ENCODE assay signal across 8 cellular contexts in the genomic region with DNA sequence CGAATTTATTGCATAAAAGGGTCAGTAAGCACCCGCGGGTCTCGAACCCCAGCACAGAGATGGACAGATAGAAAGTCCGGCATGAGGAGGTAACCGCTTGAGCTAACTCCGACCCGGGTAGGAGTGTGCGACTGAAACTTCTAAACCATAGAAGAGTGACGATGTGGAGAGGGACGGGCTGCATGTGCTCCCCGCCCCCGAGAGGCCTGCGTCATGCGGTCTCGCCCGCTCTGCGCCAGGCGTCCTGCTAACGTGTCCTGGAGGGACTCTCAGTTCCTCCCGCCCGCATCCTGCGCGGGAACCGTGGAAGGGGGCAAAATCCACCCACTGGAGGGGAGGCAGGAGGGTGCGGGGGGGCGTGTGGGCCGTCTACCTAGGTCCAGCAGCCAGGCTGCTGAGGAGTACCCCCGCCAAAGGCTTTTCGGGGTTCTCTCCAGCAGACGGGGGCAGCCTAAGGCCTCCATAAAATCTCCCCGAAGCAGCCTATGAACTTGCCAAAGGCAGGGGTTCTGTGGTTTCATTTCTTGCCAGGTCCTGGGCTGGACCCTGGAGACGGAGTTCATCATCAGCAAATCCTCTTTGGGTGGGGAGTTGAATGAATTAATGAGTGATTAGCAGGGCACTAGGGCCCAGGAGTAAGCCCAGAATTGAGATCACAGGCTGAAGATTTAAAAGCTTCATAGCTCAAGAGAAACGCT. TPM values are rescaled to one million over a fixed set of nuclear protein-coding genes. Genes with fewer than 3 reads are reported as not detected.
DNase-seq lines count a peak whose midpoint lies in the region; ATAC-seq and TF ChIP-seq lines count a peak whose summit lies in the region.

No MANE protein-coding gene starts in this region.

- H3K4me2 ChIP-seq in mammary epithelial cell (ENCODE audit: insufficient read depth, low read depth, low read length) = peak overlapping the region; percentile 83

- no peaks in the 10 kb centered on the region for H4K20me1 ChIP-seq in mammary epithelial cell (ENCODE audit: insufficient read depth, low read length)

- no peaks in the 10 kb centered on the region for H3K36me3 Mint-ChIP-seq in MCF 10A (ENCODE audit: insufficient read depth, unreplicated experiment)

- no TSS peak for BruUV-seq in MCF 10A (replicated peaks; lab: Mats Ljungman, UMichigan)
- BruUV-seq in mammary epithelial cell (replicated peaks; lab: Mats Ljungman, UMichigan) = no TSS peak

- WGBS in mammary epithelial cell (ENCODE audit: low coverage, missing lambda C conversion rate) = 6% methylated on average over 13 of the region's 34 CpGs

- no peak for TF ChIP-seq CTCF in breast epithelium (IDR thresholded peaks at IDR 0.05)
- no peak for TF ChIP-seq CTCF in MCF 10A (IDR thresholded peaks at IDR 0.05; ENCODE audit: unreplicated experiment)
- TF ChIP-seq CTCF in mammary epithelial cell (conservative IDR thresholded peaks at IDR 0.05 in 1 of 2, IDR thresholded peaks at IDR 0.05 in 1 of 2; ENCODE audit: extremely low read depth in 1 of 2, insufficient read depth in 1 of 2, low read depth in 1 of 2, low read length in 2 of 2) = no peak

- no peaks in the 10 kb centered on the region for H3K4me1 ChIP-seq in breast epithelium
- peaks cover 11% of the 10 kb centered on the region for H3K4me1 ChIP-seq in mammary epithelial cell (ENCODE audit: insufficient read depth, low read length)

- H3K27me3 ChIP-seq in breast epithelium (no peaks in the 10 kb centered on the region), mammary epithelial cell (ENCODE audit: insufficient read depth, low read length) (no peaks in the 10 kb centered on the region)

- H3K9me3 Mint-ChIP-seq in MCF 10A (ENCODE audit: unreplicated experiment) = no peaks in the 10 kb centered on the region

- intact Hi-C loops in breast epithelium (cut with DNase I; ENCODE audit: low total_unique reads) = no loop called here
- intact Hi-C loops in MCF 10A (cut with micrococcal nuclease) = no loop called here
- intact Hi-C loops in mammary epithelial cell (cut with micrococcal nuclease) = no loop called here

- H3K27me3 Mint-ChIP-seq in MCF 10A (ENCODE audit: insufficient read depth, unreplicated experiment) = no peaks in the 10 kb centered on the region

- no peak overlapping the region for H3K27ac Mint-ChIP-seq in MCF 10A (ENCODE audit: low read depth, unreplicated experiment)

- H3K4me3 Mint-ChIP-seq in MCF 10A (ENCODE audit: unreplicated experiment) = no peak overlapping the region

- peak overlapping the region; percentile 34 to 65 (median 37) for H3K4me3 ChIP-seq in breast epithelium
- peak overlapping the region; percentile 38 to 53 (median 48) for H3K4me3 ChIP-seq in mammary epithelial cell (replicated peaks in 1 of 3; ENCODE audit: insufficient read depth in 1 of 3, low read depth in 2 of 3, low read length in 3 of 3)

- TF ChIP-seq POLR2A in breast epithelium (IDR thresholded peaks at IDR 0.05) = peak; percentile 24

- no peaks in the 10 kb centered on the region for H3K4me1 Mint-ChIP-seq in MCF 10A (ENCODE audit: insufficient read depth, unreplicated experiment)

- POLR2A ChIA-PET in MCF 10A (lab: Yijun Ruan, JAX) = interaction anchor here (1.3 to 2.4 kb wide), 3 partner anchors 52 kb away, joined by 3 to 11 read pairs (median 5); a partner anchor contains a TSS

- H2AFZ ChIP-seq in mammary epithelial cell (ENCODE audit: low read depth, low read length) = peak overlapping the region; percentile 97

- in situ Hi-C loops in mammary epithelial cell (cut with MboI; ENCODE audit: low sequenced_read_pairs in 2 of 2) = loop anchor here in 1 of 2 donors (25.0 kb wide), 1 partner anchor 518 kb away; no protein-coding TSS in a partner anchor

- DNase-seq in breast epithelium (ENCODE audit: low spot score in 2 of 2) (peak; percentile 66 to 69), MCF 10A (ENCODE audit: unreplicated experiment) (no peak), T-helper 22 cell (ENCODE audit: low read depth) (peak; percentile 39), mammary epithelial cell (peak; percentile 95), kidney glomerular epithelial cell (lab: John Stamatoyannopoulos, UW) (peak; percentile 76), superior temporal gyrus (ENCODE audit: extremely low spot score) (no peak)
- peak; percentile 41 to 56 for DNase-seq in stimulated activated CD4-positive, alpha-beta T cell treated with anti-CD3 and anti-CD28 coated beads, Interleukin-15, amount 100 ng/mL, for 48 hours (ENCODE audit: low read depth in 2 of 2)

- CTCF ChIA-PET in MCF 10A (lab: Yijun Ruan, JAX) = interaction anchor here (0.7 to 6.0 kb wide), 15 partner anchors 11 to 211 kb away, joined by 3 to 75 read pairs (median 14); no protein-coding TSS in a partner anchor
- CTCF ChIA-PET in mammary epithelial cell (lab: Charles Lee; ENCODE audit: low non-redundant PET) = no interaction called here

- H3K79me2 ChIP-seq in mammary epithelial cell (ENCODE audit: insufficient read depth, low read length) = no peaks in the 10 kb centered on the region

- H3K9ac ChIP-seq in mammary epithelial cell (ENCODE audit: insufficient read depth, low read length) = peak overlapping the region; percentile 59

- no peaks in the 10 kb centered on the region for H3K9me3 ChIP-seq in breast epithelium
- H3K9me3 ChIP-seq in mammary epithelial cell (replicated peaks; ENCODE audit: insufficient read depth, low read length) = no peaks in the 10 kb centered on the region

- no peaks in the 10 kb centered on the region for H3K36me3 ChIP-seq in breast epithelium
- no peaks in the 10 kb centered on the region for H3K36me3 ChIP-seq in mammary epithelial cell (ENCODE audit: insufficient read depth, low read length)

- H3K27ac ChIP-seq in breast epithelium (peak overlapping the region; percentile 48 to 91), mammary epithelial cell (ENCODE audit: insufficient read depth, low read depth, low read length) (peak overlapping the region; percentile 55)

- ATAC-seq in HG03139 (IDR thresholded peaks at IDR 0.05; ENCODE audit: unreplicated experiment) = peak; percentile 90

- dilution Hi-C loops in mammary epithelial cell (cut with HindIII; ENCODE audit: low sequenced_read_pairs) = no loop called here

RNA-seq across cellular contexts. Expression of a gene that starts 51.8 kb away (rescaled TPM):
- total RNA-seq in breast epithelium (100 to 1,000 TPM in 1 of 3 donors, 10 to 100 TPM in 2; 40.4 to 145 (median 45.2) TPM), MCF 10A (2022) (623 and 892 TPM in 2 replicates), mammary epithelial cell (10 to 100 TPM; 56.0 to 77.3 TPM)
- 264 TPM for polyA plus RNA-seq in mammary epithelial cell
- polyA minus RNA-seq in mammary epithelial cell = 390 TPM

RNA-seq across cellular contexts. Expression of a gene that starts 52.0 kb away (rescaled TPM):
- total RNA-seq in breast epithelium (10 to 100 TPM; 45.6 to 63.7 (median 52.4) TPM), MCF 10A (2022) (97.4 and 106 TPM in 2 replicates), mammary epithelial cell (10 to 100 TPM; 66.8 to 84.2 TPM)
- 60.8 TPM for polyA plus RNA-seq in mammary epithelial cell
- polyA minus RNA-seq in mammary epithelial cell = 49.1 TPM

Comparison
In these comparisons a context has a peak if more than half of its experiments do, and no peak if none do; other contexts are left out.
1. DNase-seq: peak in breast epithelium (2 of 2), T-helper 22 cell (single experiment), mammary epithelial cell (single experiment), kidney glomerular epithelial cell (single experiment) and stimulated activated CD4-positive, alpha-beta T cell treated with anti-CD3 and anti-CD28 coated beads, Interleukin-15, amount 100 ng/mL, for 48 hours (2 of 2); none in MCF 10A (single experiment) and superior temporal gyrus (single experiment).